In the genomic region with DNA sequence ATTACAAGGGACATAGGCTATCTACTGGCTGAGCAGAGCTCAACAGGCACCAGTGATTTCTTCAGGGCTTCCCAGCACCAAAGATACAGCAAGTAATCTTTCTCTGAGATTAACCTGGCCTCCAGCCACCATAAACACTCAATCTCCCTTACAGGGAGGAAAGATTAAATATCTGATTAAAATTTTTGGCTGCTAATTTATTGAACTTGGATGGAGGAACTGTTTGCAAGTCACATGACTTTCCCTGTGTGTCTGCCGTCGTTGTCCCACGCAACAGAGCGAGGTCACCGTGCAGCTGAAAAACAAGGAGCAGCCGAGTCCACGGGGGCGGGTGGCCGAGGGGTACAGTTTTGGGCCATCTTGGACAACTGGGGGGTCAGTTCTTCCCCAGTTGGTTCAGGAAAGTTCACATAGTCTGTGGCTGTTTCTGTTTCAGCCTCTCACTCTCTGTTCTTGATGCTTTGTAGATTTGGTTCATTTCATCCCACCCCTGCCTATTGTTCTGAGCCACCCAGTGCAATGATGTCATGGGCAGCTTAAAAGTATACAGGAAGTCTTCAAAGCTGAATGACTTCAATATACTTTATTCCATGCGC, we compare ENCODE assay signal across 15 cellular contexts.
DNase-seq lines count a peak whose midpoint lies in the region; ATAC-seq and TF ChIP-seq lines count a peak whose summit lies in the region.
"Had no signal": no experiment of that assay in that cellular context is flagged by ENCODE, and none has a peak within 500 bp of the region (broad histone marks: within the 10 kb centered on the region; RNA-seq: fewer than 3 reads in every experiment).

No MANE protein-coding gene starts in this region.

- no peak for TF ChIP-seq CTCF in fibroblast of lung (conservative IDR thresholded peaks at IDR 0.05 in 1 of 2, IDR thresholded peaks at IDR 0.05 in 1 of 2; ENCODE audit: low read depth in 1 of 2, low read length in 2 of 2)

- H3K36me3 ChIP-seq in fibroblast of lung (ENCODE audit: control insufficient read depth, insufficient read depth, low read length) (no peaks in the 10 kb centered on the region), Karpas-422 (ENCODE audit: insufficient read depth, low read length) (no peaks in the 10 kb centered on the region)

- no peak for ATAC-seq in GM18498 (IDR thresholded peaks at IDR 0.05; ENCODE audit: unreplicated experiment)
- ATAC-seq: activated CD8-positive, alpha-beta T cell treated with anti-CD3 and anti-CD28 coated beads for 36 hours; activated naive CD4-positive, alpha-beta T cell treated with anti-CD3 and anti-CD28 coated beads, Interleukin-2, amount 50 U/mL, for 72 hours; mucosa of descending colon had no signal

- H3K79me2 ChIP-seq in fibroblast of lung (ENCODE audit: control insufficient read depth, insufficient read depth, low read length) (no peaks in the 10 kb centered on the region), Karpas-422 (ENCODE audit: low read length) (no peaks in the 10 kb centered on the region)

- no peak overlapping the region for H2AFZ ChIP-seq in fibroblast of lung (ENCODE audit: low read length)
- no peak overlapping the region for H2AFZ ChIP-seq in Karpas-422 (ENCODE audit: low read length)

- H3K4me3 ChIP-seq in fibroblast of lung (replicated peaks in 1 of 4; ENCODE audit: control extremely low read depth in 1 of 4, insufficient read depth in 1 of 4, low read depth in 3 of 4, low read length in 4 of 4) (no peak overlapping the region), Karpas-422 (ENCODE audit: low read length) (no peak overlapping the region)
- H3K4me3 ChIP-seq: mucosa of descending colon had no signal

- H3K27me3 ChIP-seq in fibroblast of lung (ENCODE audit: control insufficient read depth, insufficient read depth, low read length) (peaks cover 2% of the 10 kb centered on the region), Karpas-422 (ENCODE audit: low read length) (no peaks in the 10 kb centered on the region)

- H3K9me3 ChIP-seq in fibroblast of lung (ENCODE audit: control insufficient read depth, insufficient read depth, low read depth, low read length) (no peaks in the 10 kb centered on the region), Karpas-422 (ENCODE audit: low read length) (no peaks in the 10 kb centered on the region)
- H3K9me3 ChIP-seq: mucosa of descending colon had no signal

- DNase-seq in DMS53 (lab: John Stamatoyannopoulos, UW) (peak; percentile 3), DMS53 treated with DMSO at 0.1 percent for 48 hours (lab: John Stamatoyannopoulos, UW; ENCODE audit: unreplicated experiment) (no peak), fibroblast of lung (ENCODE audit: low read depth in 2 of 2) (peak; percentile 19 to 86), lung microvascular endothelial cell (ENCODE audit: low read depth in 2 of 2) (peak; percentile 70 to 85), ureter (ENCODE audit: low spot score) (peak; percentile 76), inferior parietal cortex (ENCODE audit: extremely low spot score) (no peak), Karpas-422 (no peak)
- DNase-seq: 8988T; activated CD8-positive, alpha-beta T cell treated with anti-CD3 and anti-CD28 coated beads for 36 hours; mucosa of descending colon; NCI-H2227 treated with DMSO at 0.1 percent for 48 hours; RPMI8226 had no signal

- H4K20me1 ChIP-seq in fibroblast of lung (ENCODE audit: control insufficient read depth, extremely low read depth, insufficient read depth, low read length) (no peaks in the 10 kb centered on the region), Karpas-422 (ENCODE audit: insufficient read depth, low read depth, low read length) (no peaks in the 10 kb centered on the region)

- no peak overlapping the region for H3K9ac ChIP-seq in fibroblast of lung (ENCODE audit: insufficient read depth, low read length)
- no peak overlapping the region for H3K9ac ChIP-seq in Karpas-422 (ENCODE audit: low read length)

- H3K4me1 ChIP-seq in fibroblast of lung (ENCODE audit: control insufficient read depth, extremely low read depth, insufficient read depth, low read length): no peaks in the 10 kb centered on the region
- H3K4me1 ChIP-seq in Karpas-422 (ENCODE audit: low read length): no peaks in the 10 kb centered on the region

- no peaks in the 10 kb centered on the region for H3K9me2 ChIP-seq in Karpas-422 (replicated peaks; ENCODE audit: insufficient read depth, low read length)

- H3K27ac ChIP-seq in fibroblast of lung (ENCODE audit: insufficient read depth, low read length) (no peak overlapping the region), Karpas-422 (ENCODE audit: low read length) (no peak overlapping the region)
- H3K27ac ChIP-seq: HL-60 had no signal

- no peak overlapping the region for H3K4me2 ChIP-seq in fibroblast of lung (ENCODE audit: extremely low read depth, insufficient read depth, low read length)
- H3K4me2 ChIP-seq in Karpas-422 (ENCODE audit: low read depth, low read length, poor library complexity, severe bottlenecking): no peak overlapping the region

Comparison
In these comparisons a context has a peak if more than half of its experiments do, and no peak if none do; other contexts are left out.
1. DNase-seq: peak in DMS53 (single experiment), fibroblast of lung (2 of 2), lung microvascular endothelial cell (2 of 2) and ureter (single experiment); none in DMS53 treated with DMSO at 0.1 percent for 48 hours (single experiment), inferior parietal cortex (single experiment) and Karpas-422 (single experiment).